ENCODE assay signal across 1 cellular context in genomic region chr20:2104236-2104635, GRCh38.
TF ChIP-seq lines count a peak whose summit lies in the region.

No MANE protein-coding gene starts in this region.

TF ChIP-seq in SK-N-SH, 30 proteins besides CTCF, POLR2A, EP300 and RAD21 (continued from another document):
- TF ChIP-seq IRF3 (IDR thresholded peaks at IDR 0.05; ENCODE audit: low read depth, low read length) (no peak), YY1 (IDR thresholded peaks at IDR 0.05; ENCODE audit: low read depth) (no peak), MAX (IDR thresholded peaks at IDR 0.05; ENCODE audit: low read depth) (no peak), USF2 (IDR thresholded peaks at IDR 0.05; ENCODE audit: borderline replicate concordance, low read depth, low read length) (no peak), MEF2A (IDR thresholded peaks at IDR 0.05; ENCODE audit: borderline replicate concordance, low read depth) (no peak), GATA2 (CRISPR knock-in tag; IDR thresholded peaks at IDR 0.05) (no peak), SMC3 (IDR thresholded peaks at IDR 0.05; ENCODE audit: low read depth, low read length) (no peak), FOXJ3 (CRISPR knock-in tag; IDR thresholded peaks at IDR 0.05) (no peak), RXRA (IDR thresholded peaks at IDR 0.05; ENCODE audit: borderline replicate concordance, low read depth) (no peak), TCF12 (IDR thresholded peaks at IDR 0.05) (no peak), TEAD4 (IDR thresholded peaks at IDR 0.05; ENCODE audit: borderline replicate concordance, insufficient read depth) (no peak), RFX5 (IDR thresholded peaks at IDR 0.05; ENCODE audit: low read length) (no peak)
